In the genomic region with DNA sequence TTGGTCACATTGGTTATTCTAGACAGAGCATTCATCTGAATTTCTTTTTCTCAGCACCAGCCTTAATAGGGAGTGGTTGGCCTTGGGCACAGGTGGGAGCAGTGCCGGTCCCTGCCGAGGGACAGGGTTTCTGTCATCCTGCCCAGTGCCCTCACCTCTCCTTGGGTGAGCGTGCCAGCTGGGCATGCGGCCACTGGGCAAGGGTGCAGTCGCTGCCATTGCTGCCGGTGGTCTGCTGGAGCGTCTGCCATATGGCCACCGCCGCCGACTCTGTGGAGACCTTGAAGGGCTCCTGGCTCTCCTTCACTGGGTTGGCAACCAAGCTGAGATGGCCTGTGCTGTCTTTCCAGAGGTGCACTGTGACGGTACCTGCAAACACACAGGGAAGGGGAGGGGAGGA, we compare ENCODE assay signal across 18 cellular contexts. TPM values are rescaled to one million over a fixed set of nuclear protein-coding genes. Genes with fewer than 3 reads are reported as not detected.
DNase-seq lines count a peak whose midpoint lies in the region; ATAC-seq, FAIRE-seq and TF ChIP-seq lines count a peak whose summit lies in the region.
"Had no signal": no experiment of that assay in that cellular context is flagged by ENCODE, and none has a peak within 500 bp of the region (broad histone marks: within the 10 kb centered on the region; RNA-seq: fewer than 3 reads in every experiment).

No MANE protein-coding gene starts in this region.

- H3K4me1 Mint-ChIP-seq in effector memory CD8-positive, alpha-beta T cell (ENCODE audit: low read depth in 2 of 2): peaks cover 0 to 3% of the 10 kb centered on the region in 2 donors
- H3K4me1 Mint-ChIP-seq: CD14-positive monocyte had no signal

- H3K36me3 ChIP-seq in right lobe of liver (no peaks in the 10 kb centered on the region), HepG2 (replicated peaks in 1 of 2; ENCODE audit: control insufficient read depth in 1 of 2, insufficient read depth in 2 of 2, low read length in 2 of 2) (no peaks in the 10 kb centered on the region), kidney (ENCODE audit: control insufficient read depth in 1 of 2, insufficient read depth in 2 of 2, low read length in 2 of 2) (no peaks in the 10 kb centered on the region)

- DNase-seq in right lobe of liver (peak; percentile 71 to 93 (median 82)), HepG2 (ENCODE audit: low spot score) (no peak), Right ventricle myocardium inferior (ENCODE audit: missing footprints) (no peak), kidney (peak; percentile 56), activated gamma-delta T cell treated with Interleukin-2 at 50 U/mL for 16 hours (no peak), HPDE6-E6E7 (ENCODE audit: extremely low spot score) (no peak), foreskin melanocyte (no peak)
- DNase-seq in effector memory CD8-positive, alpha-beta T cell: no peak
- DNase-seq: H9, NCI-H1436 treated with DMSO at 0.1 percent for 48 hours, NCI-H446 treated with DMSO at 0.1 percent for 48 hours, NCI-H748 treated with DMSO at 0.1 percent for 48 hours, SJCRH30 had no signal

- POLR2A ChIA-PET in HepG2 (lab: Yijun Ruan, JAX): no interaction called here

- peaks cover 4% of the 10 kb centered on the region for H3K36me3 Mint-ChIP-seq in effector memory CD8-positive, alpha-beta T cell (ENCODE audit: insufficient read depth)
- H3K36me3 Mint-ChIP-seq: CD14-positive monocyte, IgD-negative memory B cell had no signal

- no TSS peak for BruUV-seq in HepG2 (replicated peaks; lab: Mats Ljungman, UMichigan)

- peaks cover 30 to 84% of the 10 kb centered on the region in 2 donors for H3K27me3 Mint-ChIP-seq in effector memory CD8-positive, alpha-beta T cell

- intact Hi-C loops in right lobe of liver (cut with DNase I) (no loop called here), HepG2 (cut with micrococcal nuclease; ENCODE audit: unreplicated experiment) (no loop called here), Right ventricle myocardium inferior (cut with DNase I) (loop anchor here (1.0 kb wide), 1 partner anchor 18 kb away; a partner anchor contains a TSS), kidney (cut with DNase I) (no loop called here)

- no peak overlapping the region for H3K27ac ChIP-seq in right lobe of liver
- no peak overlapping the region for H3K27ac ChIP-seq in HepG2 (ENCODE audit: extremely low read length, insufficient read depth, low read length)
- H3K27ac ChIP-seq in kidney (ENCODE audit: low read depth in 2 of 2, low read length in 2 of 2): no peak overlapping the region
- H3K27ac ChIP-seq: SJCRH30 had no signal

- H3K4me3 ChIP-seq in right lobe of liver: no peak overlapping the region
- no peak overlapping the region for H3K4me3 ChIP-seq in HepG2 (replicated peaks in 1 of 3; ENCODE audit: insufficient read depth in 1 of 3, low read depth in 2 of 3, low read length in 3 of 3)
- no peak overlapping the region for H3K4me3 ChIP-seq in kidney (ENCODE audit: low read length in 2 of 2)
- H3K4me3 ChIP-seq: SJCRH30 had no signal

- no peak overlapping the region for H3K27ac Mint-ChIP-seq in effector memory CD8-positive, alpha-beta T cell
- H3K27ac Mint-ChIP-seq: IgD-negative memory B cell had no signal

- H3K79me2 ChIP-seq in HepG2 (ENCODE audit: insufficient read depth, low read length): no peaks in the 10 kb centered on the region

- H3K9me3 ChIP-seq in right lobe of liver (no peaks in the 10 kb centered on the region), HepG2 (ENCODE audit: low read length) (no peaks in the 10 kb centered on the region), kidney (ENCODE audit: control insufficient read depth in 1 of 2, low read length in 2 of 2) (no peaks in the 10 kb centered on the region)
- H3K9me3 ChIP-seq: SJCRH30 had no signal

- no CpG with 5 or more reads among the region's 11 CpGs for WGBS in right lobe of liver (ENCODE audit: insufficient coverage, low coverage, low lambda C conversion rate, missing lambda C conversion rate)
- WGBS in HepG2 (ENCODE audit: low lambda C conversion rate): 89% methylated on average over 8 of the region's 11 CpGs

- TF ChIP-seq EP300 in HepG2 (IDR thresholded peaks at IDR 0.05; ENCODE audit: low read depth in 2 of 2, low read length in 2 of 2) (no peak), HepG2 (CRISPR knock-in tag; IDR thresholded peaks at IDR 0.05; ENCODE audit: borderline replicate concordance) (no peak)

- H4K20me1 ChIP-seq in HepG2 (ENCODE audit: insufficient read depth, low read length): no peaks in the 10 kb centered on the region

- TF ChIP-seq POLR2A in right lobe of liver (IDR thresholded peaks at IDR 0.05): no peak
- TF ChIP-seq POLR2A in HepG2 (IDR thresholded peaks at IDR 0.05; ENCODE audit: insufficient read depth in 1 of 2, low read depth in 2 of 2, low read length in 2 of 2): no peak

- H3K27me3 ChIP-seq in right lobe of liver: no peaks in the 10 kb centered on the region
- H3K27me3 ChIP-seq in HepG2 (ENCODE audit: control insufficient read depth in 1 of 2, insufficient read depth in 2 of 2, low read length in 2 of 2): peaks cover 0 to 4% of the 10 kb centered on the region in 2 experiments; a peak in 3 of 5 replicates
- H3K27me3 ChIP-seq: SJCRH30 had no signal

- no peak overlapping the region for H3K9ac ChIP-seq in HepG2 (ENCODE audit: insufficient read depth, low read depth, low read length)
- no peak overlapping the region for H3K9ac ChIP-seq in kidney (ENCODE audit: low read length in 2 of 2)

- CTCF ChIA-PET in HepG2 (lab: Yijun Ruan, JAX; ENCODE audit: low intra/inter-chr PET ratio, low total read pairs): no interaction called here

- no peaks in the 10 kb centered on the region for H3K9me3 Mint-ChIP-seq in effector memory CD8-positive, alpha-beta T cell
- H3K9me3 Mint-ChIP-seq: CD14-positive monocyte, H9, IgD-negative memory B cell had no signal

- TF ChIP-seq RAD21 in HepG2 (CRISPR knock-in tag; IDR thresholded peaks at IDR 0.05): no peak

- ATAC-seq in right lobe of liver (peak; percentile 18 to 77 (median 72)), HepG2 (no peak), Right ventricle myocardium inferior (peak; percentile 58)
- ATAC-seq in effector memory CD8-positive, alpha-beta T cell (replicated peaks): no peak

- H3K4me3 Mint-ChIP-seq in effector memory CD8-positive, alpha-beta T cell: no peak overlapping the region
- H3K4me3 Mint-ChIP-seq: CD14-positive monocyte, H9 had no signal

- H3K4me2 ChIP-seq in HepG2 (ENCODE audit: low read depth, low read length): no peak overlapping the region

- TF ChIP-seq CTCF in right lobe of liver (IDR thresholded peaks at IDR 0.05): no peak
- no peak for TF ChIP-seq CTCF in HepG2 (CRISPR knock-in tag; IDR thresholded peaks at IDR 0.05)
- no peak for TF ChIP-seq CTCF in kidney (IDR thresholded peaks at IDR 0.05; ENCODE audit: borderline replicate concordance, extremely low read depth, insufficient read depth)

- in situ Hi-C loops in HepG2 (cut with HindIII; ENCODE audit: extremely low pct_ligation_motif_present, low pct_unique_long_range_greater_than_20kb): no loop called here

- no peak for FAIRE-seq in HepG2 (lab: Jason Lieb, UNC)
- no peak for FAIRE-seq in kidney (lab: Jason Lieb, UNC)
- FAIRE-seq: G401.6, GM12891 had no signal

- no peak overlapping the region for H2AFZ ChIP-seq in HepG2 (ENCODE audit: low read length)

- peaks cover 0 to 21% (median 0%) of the 10 kb centered on the region in 4 donors for H3K4me1 ChIP-seq in right lobe of liver
- H3K4me1 ChIP-seq in HepG2 (ENCODE audit: insufficient read depth, low read length): peaks cover 9% of the 10 kb centered on the region
- H3K4me1 ChIP-seq in kidney (ENCODE audit: control insufficient read depth in 1 of 2, insufficient read depth in 1 of 2, low read depth in 1 of 2, low read length in 2 of 2): peaks cover 0 to 3% of the 10 kb centered on the region in 2 donors
- H3K4me1 ChIP-seq: SJCRH30 had no signal

RNA-seq across cellular contexts. Expression of a gene that starts 16.4 kb away (rescaled TPM):
- total RNA-seq in right lobe of liver: 10 to 100 TPM; 23.7 to 38.4 (median 31.5) TPM
- 238 and 273 TPM in 2 replicates for total RNA-seq in HepG2 (2016; rRNA removed; fragmentation: Illumina TruSeq; extraction: Trizol)
- 120 and 154 TPM in 2 replicates for total RNA-seq in HepG2 (2016; cell fraction: cytosol; rRNA removed; fragmentation: Illumina TruSeq; extraction: Trizol; ENCODE audit: low read depth)
- total RNA-seq in HepG2 (2016; cell fraction: insoluble cytoplasmic fraction; rRNA removed; fragmentation: Illumina TruSeq; extraction: Trizol): 223 and 303 TPM in 2 replicates
- total RNA-seq in HepG2 (2016; cell fraction: membrane; rRNA removed; fragmentation: Illumina TruSeq; extraction: Trizol): 160 and 207 TPM in 2 replicates
- total RNA-seq in HepG2 (2016; cell fraction: nucleus; rRNA removed; fragmentation: Illumina TruSeq; extraction: Trizol): 53.9 and 66.5 TPM in 2 replicates
- polyA plus RNA-seq in HepG2 (2011; rRNA removed): 82.4 and 83.3 TPM in 2 replicates
- polyA plus RNA-seq in HepG2 (2011; cell fraction: cytosol; rRNA removed): 43.2 and 56.5 TPM in 2 replicates
- 25.4 and 25.6 TPM in 2 replicates for polyA plus RNA-seq in HepG2 (2011; cell fraction: nucleus; rRNA removed)
- 134 and 138 TPM in 2 replicates for polyA plus RNA-seq in HepG2 (2012)
- 161 and 200 TPM in 2 replicates for polyA plus RNA-seq in HepG2 (2016; cell fraction: cytosol; fragmentation: Illumina TruSeq; extraction: Trizol; ENCODE audit: low read depth)
- polyA plus RNA-seq in HepG2 (2016; cell fraction: insoluble cytoplasmic fraction; fragmentation: Illumina TruSeq; extraction: Trizol; ENCODE audit: low read depth): 261 and 288 TPM in 2 replicates
- 151 and 202 TPM in 2 replicates for polyA plus RNA-seq in HepG2 (2016; cell fraction: membrane; fragmentation: Illumina TruSeq; extraction: Trizol; ENCODE audit: low read depth)
- polyA plus RNA-seq in HepG2 (2016; cell fraction: nucleus; fragmentation: Illumina TruSeq; extraction: Trizol; ENCODE audit: insufficient read depth, low read depth): 129 and 150 TPM in 2 replicates
- 13.1 and 30.2 TPM in 2 replicates for polyA minus RNA-seq in HepG2 (2011; rRNA and poly(A)+ RNA removed; ENCODE audit: low replicate concordance)
- 12.8 and 21.1 TPM in 2 replicates for polyA minus RNA-seq in HepG2 (2011; cell fraction: cytosol; rRNA and poly(A)+ RNA removed)
- polyA minus RNA-seq in HepG2 (2011; cell fraction: nucleus; rRNA and poly(A)+ RNA removed): 17.4 and 19.8 TPM in 2 replicates
- total RNA-seq in Right ventricle myocardium inferior: 215 TPM
- total RNA-seq in kidney: 39.6 TPM
- 189 TPM for polyA plus RNA-seq in kidney (ENCODE audit: insufficient read depth, low read depth, low replicate concordance)

RNA-seq across cellular contexts. Expression of a gene that starts 18.8 kb away (rescaled TPM):
- 10 to 100 TPM in 3 of 6 experiments, 1 to 10 TPM in 3; 4.8 to 28.0 (median 9.7) TPM for total RNA-seq in right lobe of liver
- 0.11 and 0.44 TPM in 2 replicates for total RNA-seq in HepG2 (2016; rRNA removed; fragmentation: Illumina TruSeq; extraction: Trizol)
- total RNA-seq in HepG2 (2016; cell fraction: cytosol; rRNA removed; fragmentation: Illumina TruSeq; extraction: Trizol; ENCODE audit: low read depth): 0.18 and 0.40 TPM in 2 replicates
- 0.28 and 0.52 TPM in 2 replicates for total RNA-seq in HepG2 (2016; cell fraction: insoluble cytoplasmic fraction; rRNA removed; fragmentation: Illumina TruSeq; extraction: Trizol)
- total RNA-seq in HepG2 (2016; cell fraction: membrane; rRNA removed; fragmentation: Illumina TruSeq; extraction: Trizol): 0.17 TPM in 1 of 2 replicates, not detected in the other
- 0.53 TPM in 2 replicates for total RNA-seq in HepG2 (2016; cell fraction: nucleus; rRNA removed; fragmentation: Illumina TruSeq; extraction: Trizol)
- polyA plus RNA-seq in HepG2 (2011; rRNA removed): 0.18 and 0.48 TPM in 2 replicates
- polyA plus RNA-seq in HepG2 (2011; cell fraction: cytosol; rRNA removed): 0.16 and 0.22 TPM in 2 replicates
- polyA plus RNA-seq in HepG2 (2011; cell fraction: nucleus; rRNA removed): 0.63 and 0.76 TPM in 2 replicates
- 0.13 TPM in 1 of 2 replicates, not detected in the other for polyA plus RNA-seq in HepG2 (2012)
- 0.20 and 0.21 TPM in 2 replicates for polyA plus RNA-seq in HepG2 (2016; cell fraction: cytosol; fragmentation: Illumina TruSeq; extraction: Trizol; ENCODE audit: low read depth)
- 0.20 and 0.22 TPM in 2 replicates for polyA plus RNA-seq in HepG2 (2016; cell fraction: insoluble cytoplasmic fraction; fragmentation: Illumina TruSeq; extraction: Trizol; ENCODE audit: low read depth)
- polyA plus RNA-seq in HepG2 (2016; cell fraction: membrane; fragmentation: Illumina TruSeq; extraction: Trizol; ENCODE audit: low read depth): 0.86 TPM in 1 of 2 replicates, not detected in the other
- 0.40 and 0.75 TPM in 2 replicates for polyA plus RNA-seq in HepG2 (2016; cell fraction: nucleus; fragmentation: Illumina TruSeq; extraction: Trizol; ENCODE audit: insufficient read depth, low read depth)
- 0.18 TPM in 1 of 2 replicates, not detected in the other for polyA minus RNA-seq in HepG2 (2011; rRNA and poly(A)+ RNA removed; ENCODE audit: low replicate concordance)
- polyA minus RNA-seq in HepG2 (2011; cell fraction: cytosol; rRNA and poly(A)+ RNA removed): 0.30 TPM in 1 of 2 replicates, not detected in the other
- polyA minus RNA-seq in HepG2 (2011; cell fraction: nucleus; rRNA and poly(A)+ RNA removed): 0.62 TPM in 1 of 2 replicates, not detected in the other
- total RNA-seq in Right ventricle myocardium inferior: 47.6 TPM
- 0.47 TPM for total RNA-seq in kidney
- polyA plus RNA-seq in kidney (ENCODE audit: insufficient read depth, low read depth, low replicate concordance): 4.0 TPM
- total RNA-seq: HT-29 had no signal
- polyA plus RNA-seq: CD14-positive monocyte, IgD-negative memory B cell had no signal

Comparison
In these comparisons a context has a peak if more than half of its experiments do, and no peak if none do; other contexts are left out.
1. ATAC-seq: peak in right lobe of liver (4 of 4) and Right ventricle myocardium inferior (single experiment); none in HepG2 (single experiment) and effector memory CD8-positive, alpha-beta T cell (single experiment).
2. DNase-seq: peak in right lobe of liver (3 of 3) and kidney (single experiment); none in HepG2 (single experiment), Right ventricle myocardium inferior (single experiment), activated gamma-delta T cell treated with Interleukin-2 at 50 U/mL for 16 hours (single experiment), effector memory CD8-positive, alpha-beta T cell (0 of 3), HPDE6-E6E7 (single experiment) and foreskin melanocyte (single experiment).